13 cellular contexts compared by ENCODE assay signal in genomic region chr14:68286667-68287066, GRCh38.
DNase-seq lines count a peak whose midpoint lies in the region; ATAC-seq and TF ChIP-seq lines count a peak whose summit lies in the region.
"Had no signal": no experiment of that assay in that cellular context is flagged by ENCODE, and none has a peak within 500 bp of the region (broad histone marks: within the 10 kb centered on the region; RNA-seq: fewer than 3 reads in every experiment).

No MANE protein-coding gene starts in this region.

- H3K9me3 ChIP-seq in left lung (no peaks in the 10 kb centered on the region), SK-N-SH (no peaks in the 10 kb centered on the region)

- POLR2A ChIA-PET in T-cell (lab: Charles Lee) (interaction anchor here in 1 of 2 donors (1.1 kb wide), 1 partner anchor 91 kb away, joined by 4 read pairs; no protein-coding TSS in a partner anchor), SK-N-SH (lab: Yijun Ruan, JAX) (no interaction called here)

- intact Hi-C loops in left lung (cut with DNase I), result no loop called here

- peaks cover 0 to 2% of the 10 kb centered on the region in 2 donors for H3K36me3 Mint-ChIP-seq in activated T-cell treated with anti-CD3 and anti-CD28 coated beads, Interleukin-2, amount 50 U/mL, for 72 hours (ENCODE audit: insufficient read depth in 2 of 2)
- no peaks in the 10 kb centered on the region for H3K36me3 Mint-ChIP-seq in T-cell
- H3K36me3 Mint-ChIP-seq in stimulated activated naive B cell treated with anti-CD40 and anti-IgM and Interleukin-4, amounts not matched to agents 10 μg/mL and 1 μg/mL and 100 μg/mL, for 72 hours, result peaks cover 4 to 15% of the 10 kb centered on the region in 2 donors

- H3K9me2 ChIP-seq in SK-N-SH, result no peaks in the 10 kb centered on the region

- H3K9me3 Mint-ChIP-seq in activated T-cell treated with anti-CD3 and anti-CD28 coated beads, Interleukin-2, amount 50 U/mL, for 72 hours, result no peaks in the 10 kb centered on the region
- peaks cover 0 to 4% (median 0%) of the 10 kb centered on the region in 3 donors for H3K9me3 Mint-ChIP-seq in T-cell
- H3K9me3 Mint-ChIP-seq in stimulated activated naive B cell treated with anti-CD40 and anti-IgM and Interleukin-4, amounts not matched to agents 10 μg/mL and 1 μg/mL and 100 μg/mL, for 72 hours, result no peaks in the 10 kb centered on the region
- H3K9me3 Mint-ChIP-seq: H9 had no signal

- no peaks in the 10 kb centered on the region for H3K36me3 ChIP-seq in left lung
- no peaks in the 10 kb centered on the region for H3K36me3 ChIP-seq in SK-N-SH (replicated peaks in 1 of 2; ENCODE audit: control insufficient read depth in 1 of 2, insufficient read depth in 2 of 2, low read length in 1 of 2)

- H3F3A ChIP-seq in SK-N-SH (replicated peaks; ENCODE audit: insufficient read depth), result no peaks in the 10 kb centered on the region

- no peak overlapping the region; the same call in 1 of the 2 replicates for H3K4me2 ChIP-seq in SK-N-SH

- H3K9ac ChIP-seq in SK-N-SH, result no peak overlapping the region

- peak overlapping the region in 1 of 2 donors; percentile 1 for H3K4me3 Mint-ChIP-seq in activated T-cell treated with anti-CD3 and anti-CD28 coated beads, Interleukin-2, amount 50 U/mL, for 72 hours
- peak overlapping the region in 1 of 3 donors; percentile 77 for H3K4me3 Mint-ChIP-seq in T-cell
- H3K4me3 Mint-ChIP-seq in stimulated activated naive B cell treated with anti-CD40 and anti-IgM and Interleukin-4, amounts not matched to agents 10 μg/mL and 1 μg/mL and 100 μg/mL, for 72 hours, result no peak overlapping the region
- H3K4me3 Mint-ChIP-seq: activated CD4-positive, alpha-beta T cell treated with anti-CD3 and anti-CD28 coated beads for 36 hours; H9 had no signal

- H3K27ac ChIP-seq in left lung (peak overlapping the region in 1 of 2 donors; percentile 39), SK-N-SH (ENCODE audit: low read depth in 2 of 2, low read length in 1 of 2) (no peak overlapping the region)

- H3K4me1 ChIP-seq in left lung (peaks cover 9 to 40% of the 10 kb centered on the region in 2 donors), SK-N-SH (ENCODE audit: control insufficient read depth in 1 of 2, insufficient read depth in 2 of 2, low read depth in 1 of 2, low read length in 1 of 2) (peaks cover 0 to 3% of the 10 kb centered on the region in 2 experiments; a peak in 1 of 4 replicates)

- TF ChIP-seq EP300 in SK-N-SH (IDR thresholded peaks at IDR 0.05; ENCODE audit: borderline replicate concordance in 1 of 2, low read depth in 1 of 2, low read length in 1 of 2), result no peak

- no peak overlapping the region for H2AFZ ChIP-seq in SK-N-SH (ENCODE audit: low read depth)

- peak; percentile 26 to 29 for ATAC-seq in activated T-cell treated with anti-CD3 and anti-CD28 coated beads, Interleukin-2, amount 50 U/mL, for 72 hours (replicated peaks in 1 of 2)
- ATAC-seq in T-cell (replicated peaks in 1 of 4) (no peak), left lung (no peak)
- no peak for ATAC-seq in stimulated activated naive B cell treated with anti-CD40 and anti-IgM and Interleukin-4, amounts not matched to agents 10 μg/mL and 1 μg/mL and 100 μg/mL, for 72 hours (replicated peaks)
- ATAC-seq: activated CD4-positive, alpha-beta T cell treated with anti-CD3 and anti-CD28 coated beads for 36 hours had no signal

- DNase-seq in activated T-cell treated with anti-CD3 and anti-CD28 coated beads, Interleukin-2, amount 50 U/mL, for 72 hours, result no peak
- DNase-seq in activated T-cell treated with anti-CD3 and anti-CD28 coated beads, Interleukin-2, amount 50 U/mL, for 1 hour, result no peak
- DNase-seq in T-cell, result no peak
- peak; percentile 56 for DNase-seq in glomerular visceral epithelial cell (ENCODE audit: extremely low spot score)
- no peak for DNase-seq in stimulated activated naive B cell treated with anti-CD40 and anti-IgM and Interleukin-4, amounts not matched to agents 10 μg/mL and 1 μg/mL and 100 μg/mL, for 72 hours
- no peak for DNase-seq in left lung
- DNase-seq in NCI-H2227 (lab: John Stamatoyannopoulos, UW; ENCODE audit: unreplicated experiment), result no peak
- no peak for DNase-seq in SK-N-SH
- DNase-seq: activated CD4-positive, alpha-beta T cell treated with anti-CD3 and anti-CD28 coated beads for 36 hours; activated T-cell treated with anti-CD3 and anti-CD28 coated beads, Interleukin-2, amount 50 U/mL, for 48 hours; Calu3; H9; nucleus accumbens had no signal

- no peaks in the 10 kb centered on the region for H3K27me3 ChIP-seq in left lung
- H3K27me3 ChIP-seq in SK-N-SH (ENCODE audit: insufficient read depth), result no peaks in the 10 kb centered on the region

- H4K20me1 ChIP-seq in SK-N-SH (ENCODE audit: insufficient read depth), result no peaks in the 10 kb centered on the region

- CTCF ChIA-PET in T-cell (lab: Charles Lee), result interaction anchor here (0.9 to 1.2 kb wide), 2 partner anchors 11 to 538 kb away, joined by 4 read pairs; no protein-coding TSS in a partner anchor
- CTCF ChIA-PET in SK-N-SH (lab: Yijun Ruan, JAX), result interaction anchor here (0.6 to 1.4 kb wide), 3 partner anchors 10 to 530 kb away, joined by 3 to 4 read pairs (median 4); no protein-coding TSS in a partner anchor

- no peaks in the 10 kb centered on the region for H3K79me2 ChIP-seq in SK-N-SH (ENCODE audit: insufficient read depth)

- no peak overlapping the region for H3K27ac Mint-ChIP-seq in activated T-cell treated with anti-CD3 and anti-CD28 coated beads, Interleukin-2, amount 50 U/mL, for 72 hours
- H3K27ac Mint-ChIP-seq in T-cell, result peak overlapping the region; percentile 99
- peak overlapping the region; percentile 98 for H3K27ac Mint-ChIP-seq in stimulated activated naive B cell treated with anti-CD40 and anti-IgM and Interleukin-4, amounts not matched to agents 10 μg/mL and 1 μg/mL and 100 μg/mL, for 72 hours
- H3K27ac Mint-ChIP-seq: H9 had no signal

- TF ChIP-seq RAD21 in SK-N-SH (IDR thresholded peaks at IDR 0.05; ENCODE audit: low read length), result no peak

- no peak for TF ChIP-seq CTCF in left lung (IDR thresholded peaks at IDR 0.05)
- no peak for TF ChIP-seq CTCF in SK-N-SH (IDR thresholded peaks at IDR 0.05)

- no peak overlapping the region for H3K4me3 ChIP-seq in left lung
- no peak overlapping the region for H3K4me3 ChIP-seq in SK-N-SH (ENCODE audit: low read depth in 2 of 2, low read length in 1 of 2)

- H3K4me1 Mint-ChIP-seq in activated T-cell treated with anti-CD3 and anti-CD28 coated beads, Interleukin-2, amount 50 U/mL, for 72 hours (ENCODE audit: low read depth), result peaks cover 69% of the 10 kb centered on the region
- peaks cover 63 to 73% (median 71%) of the 10 kb centered on the region in 3 donors for H3K4me1 Mint-ChIP-seq in T-cell
- H3K4me1 Mint-ChIP-seq in stimulated activated naive B cell treated with anti-CD40 and anti-IgM and Interleukin-4, amounts not matched to agents 10 μg/mL and 1 μg/mL and 100 μg/mL, for 72 hours, result peaks cover 53 to 76% of the 10 kb centered on the region in 2 donors

- no peaks in the 10 kb centered on the region for H3K27me3 Mint-ChIP-seq in activated T-cell treated with anti-CD3 and anti-CD28 coated beads, Interleukin-2, amount 50 U/mL, for 72 hours (ENCODE audit: low read depth)
- no peaks in the 10 kb centered on the region for H3K27me3 Mint-ChIP-seq in T-cell
- H3K27me3 Mint-ChIP-seq in stimulated activated naive B cell treated with anti-CD40 and anti-IgM and Interleukin-4, amounts not matched to agents 10 μg/mL and 1 μg/mL and 100 μg/mL, for 72 hours, result no peaks in the 10 kb centered on the region
- H3K27me3 Mint-ChIP-seq: activated CD4-positive, alpha-beta T cell treated with anti-CD3 and anti-CD28 coated beads for 36 hours had no signal

TF ChIP-seq in SK-N-SH, 30 proteins besides CTCF, POLR2A, EP300 and RAD21:
- no peak for TF ChIP-seq CHD2 (IDR thresholded peaks at IDR 0.05; ENCODE audit: low read length, partially characterized antibody)
- TF ChIP-seq FOXM1 (IDR thresholded peaks at IDR 0.05; ENCODE audit: low read depth), result no peak
- TF ChIP-seq MXI1 (IDR thresholded peaks at IDR 0.05; ENCODE audit: low read depth, low read length), result no peak

Comparison
In these comparisons a context has a peak if more than half of its experiments do, and no peak if none do; other contexts are left out.
1. ATAC-seq: peak in activated T-cell treated with anti-CD3 and anti-CD28 coated beads, Interleukin-2, amount 50 U/mL, for 72 hours (2 of 2); none in T-cell (0 of 4), stimulated activated naive B cell treated with anti-CD40 and anti-IgM and Interleukin-4, amounts not matched to agents 10 μg/mL and 1 μg/mL and 100 μg/mL, for 72 hours (0 of 2) and left lung (single experiment).